ENCODE assay signal across 16 cellular contexts in genomic region chr15:50378776-50379175, GRCh38. TPM values are rescaled to one million over a fixed set of nuclear protein-coding genes. Genes with fewer than 3 reads are reported as not detected.
A peak's percentile ranks its signal among the peaks of the same experiment; 100 is the strongest.
DNase-seq lines count a peak whose midpoint lies in the region; ATAC-seq, FAIRE-seq and TF ChIP-seq lines count a peak whose summit lies in the region.
"Had no signal": no experiment of that assay in that cellular context is flagged by ENCODE, and none has a peak within 500 bp of the region (broad histone marks: within the 10 kb centered on the region; RNA-seq: fewer than 3 reads in every experiment).

No MANE protein-coding gene starts in this region.

- H3K36me3 ChIP-seq in GM12878 (ENCODE audit: control insufficient read depth in 2 of 2, insufficient read depth in 2 of 2, low read length in 1 of 2) (no peaks in the 10 kb centered on the region), upper lobe of right lung (no peaks in the 10 kb centered on the region)

- BruUV-seq in GM12878 (replicated peaks; lab: Mats Ljungman, UMichigan): no TSS peak

- POLR2A ChIA-PET in GM12878 (lab: Charles Lee): interaction anchor here (0.7 to 2.7 kb wide), 4 partner anchors 10 to 75 kb away, joined by 4 to 9 read pairs (median 4); partner anchors contain the start of genes GABPB1 and USP8
- POLR2A ChIA-PET in T-cell (lab: Charles Lee): no interaction called here

- peaks cover 16% of the 10 kb centered on the region for H3K4me1 Mint-ChIP-seq in activated naive CD4-positive, alpha-beta T cell treated with anti-CD3 and anti-CD28 coated beads for 36 hours (ENCODE audit: low read depth)
- H3K4me1 Mint-ChIP-seq in activated T-helper 1 cell treated with anti-CD3 and anti-CD28 coated beads, Interleukin-12 subunit alpha, Interleukin-12 subunit beta, Interleukin-2, Interleukin-4 antibody, amounts not matched to agents 30 ng/mL and 10 ng/mL and 1 ng/mL, durations not matched to agents 14 hours and 24 hours and 36 hours (ENCODE audit: low read depth): peaks cover 18% of the 10 kb centered on the region
- H3K4me1 Mint-ChIP-seq in T-cell: peaks cover 0 to 8% (median 2%) of the 10 kb centered on the region in 3 donors

- H3K27ac Mint-ChIP-seq in activated naive CD4-positive, alpha-beta T cell treated with anti-CD3 and anti-CD28 coated beads, Interleukin-2, amount 50 U/mL, for 72 hours: peak overlapping the region; percentile 59 to 82
- no peak overlapping the region for H3K27ac Mint-ChIP-seq in activated naive CD4-positive, alpha-beta T cell treated with anti-CD3 and anti-CD28 coated beads for 36 hours
- peak overlapping the region; percentile 92 for H3K27ac Mint-ChIP-seq in activated T-helper 1 cell treated with anti-CD3 and anti-CD28 coated beads, Interleukin-12 subunit alpha, Interleukin-12 subunit beta, Interleukin-2, Interleukin-4 antibody, amounts not matched to agents 30 ng/mL and 10 ng/mL and 1 ng/mL, durations not matched to agents 14 hours and 24 hours and 36 hours
- no peak overlapping the region for H3K27ac Mint-ChIP-seq in T-cell
- H3K27ac Mint-ChIP-seq: CD8-positive, alpha-beta T cell; H9 had no signal

- no peak for TF ChIP-seq POLR2A in GM12878 (IDR thresholded peaks at IDR 0.05; ENCODE audit: low read depth, low read length)

- peak overlapping the region; percentile 88 for H3K4me2 ChIP-seq in GM12878 (ENCODE audit: control insufficient read depth, insufficient read depth)
- H3K4me2 ChIP-seq: PC-9 had no signal

- TF ChIP-seq RAD21 in GM12878 (IDR thresholded peaks at IDR 0.05; ENCODE audit: insufficient read depth, low read depth, low read length): no peak

- RAD21 ChIA-PET in GM12878 (lab: Charles Lee; ENCODE audit: unreplicated experiment): interaction anchor here (1.8 to 2.2 kb wide), 3 partner anchors 12 to 26 kb away, joined by 6 to 9 read pairs (median 7); no protein-coding TSS in a partner anchor

- WGBS in GM12878 (ENCODE audit: insufficient coverage, insufficient replicate concordance, low lambda C conversion rate, missing lambda C conversion rate): 100% methylated on average over 1 of the region's 1 CpG

- peaks cover 3% of the 10 kb centered on the region for H3K27me3 Mint-ChIP-seq in activated naive CD4-positive, alpha-beta T cell treated with anti-CD3 and anti-CD28 coated beads for 36 hours (ENCODE audit: low read depth)
- no peaks in the 10 kb centered on the region for H3K27me3 Mint-ChIP-seq in activated T-helper 1 cell treated with anti-CD3 and anti-CD28 coated beads, Interleukin-12 subunit alpha, Interleukin-12 subunit beta, Interleukin-2, Interleukin-4 antibody, amounts not matched to agents 30 ng/mL and 10 ng/mL and 1 ng/mL, durations not matched to agents 14 hours and 24 hours and 36 hours (ENCODE audit: insufficient read depth)
- no peaks in the 10 kb centered on the region for H3K27me3 Mint-ChIP-seq in T-cell

- no peaks in the 10 kb centered on the region for H3K36me3 Mint-ChIP-seq in activated naive CD4-positive, alpha-beta T cell treated with anti-CD3 and anti-CD28 coated beads, Interleukin-2, amount 50 U/mL, for 72 hours
- no peaks in the 10 kb centered on the region for H3K36me3 Mint-ChIP-seq in activated naive CD4-positive, alpha-beta T cell treated with anti-CD3 and anti-CD28 coated beads for 36 hours (ENCODE audit: low read depth)
- H3K36me3 Mint-ChIP-seq in activated T-helper 1 cell treated with anti-CD3 and anti-CD28 coated beads, Interleukin-12 subunit alpha, Interleukin-12 subunit beta, Interleukin-2, Interleukin-4 antibody, amounts not matched to agents 30 ng/mL and 10 ng/mL and 1 ng/mL, durations not matched to agents 14 hours and 24 hours and 36 hours (ENCODE audit: low read depth): peaks cover 2% of the 10 kb centered on the region
- no peaks in the 10 kb centered on the region for H3K36me3 Mint-ChIP-seq in T-cell
- H3K36me3 Mint-ChIP-seq: CD8-positive, alpha-beta T cell had no signal

- no peaks in the 10 kb centered on the region for H3K79me2 ChIP-seq in GM12878 (ENCODE audit: control insufficient read depth, insufficient read depth, low read length)

- CTCF ChIA-PET in activated naive CD4-positive, alpha-beta T cell treated with anti-CD3 and anti-CD28 coated beads for 36 hours (lab: Charles Lee): interaction anchor here (0.6 kb wide), 1 partner anchor 22 kb away, joined by 3 read pairs; no protein-coding TSS in a partner anchor
- CTCF ChIA-PET in GM12878 (lab: Yijun Ruan, JAX) (interaction anchor here (1.1 to 2.2 kb wide), 4 partner anchors 12 to 26 kb away, joined by 3 to 6 read pairs (median 4); partner anchors contain the start of gene GABPB1), T-cell (lab: Charles Lee) (interaction anchor here in 1 of 2 donors (0.6 kb wide), 1 partner anchor 80 kb away, joined by 6 read pairs; no protein-coding TSS in a partner anchor)

- intact Hi-C loops in activated naive CD4-positive, alpha-beta T cell treated with anti-CD3 and anti-CD28 coated beads for 36 hours (cut with micrococcal nuclease): no loop called here
- intact Hi-C loops in activated T-helper 1 cell treated with anti-CD3 and anti-CD28 coated beads, Interleukin-12 subunit alpha, Interleukin-12 subunit beta, Interleukin-2, Interleukin-4 antibody, amounts not matched to agents 30 ng/mL and 10 ng/mL and 1 ng/mL, durations not matched to agents 14 hours and 24 hours and 36 hours (cut with micrococcal nuclease): loop anchor here (1.0 to 5.0 kb wide), 10 partner anchors 21 to 528 kb away; partner anchors contain the start of gene USP8
- intact Hi-C loops in GM12878 (cut with micrococcal nuclease; ENCODE audit: unreplicated experiment) (loop anchor here (2.0 to 5.0 kb wide), 2 partner anchors 20 to 44 kb away; partner anchors contain the start of gene USP8), upper lobe of right lung (cut with DNase I) (no loop called here)

- H3K9me3 Mint-ChIP-seq in activated naive CD4-positive, alpha-beta T cell treated with anti-CD3 and anti-CD28 coated beads, Interleukin-2, amount 50 U/mL, for 72 hours: no peaks in the 10 kb centered on the region
- H3K9me3 Mint-ChIP-seq in activated naive CD4-positive, alpha-beta T cell treated with anti-CD3 and anti-CD28 coated beads for 36 hours: no peaks in the 10 kb centered on the region
- H3K9me3 Mint-ChIP-seq in activated T-helper 1 cell treated with anti-CD3 and anti-CD28 coated beads, Interleukin-12 subunit alpha, Interleukin-12 subunit beta, Interleukin-2, Interleukin-4 antibody, amounts not matched to agents 30 ng/mL and 10 ng/mL and 1 ng/mL, durations not matched to agents 14 hours and 24 hours and 36 hours: no peaks in the 10 kb centered on the region
- no peaks in the 10 kb centered on the region for H3K9me3 Mint-ChIP-seq in T-cell
- H3K9me3 Mint-ChIP-seq: CD8-positive, alpha-beta T cell; H9 had no signal

- no peak for ATAC-seq in activated naive CD4-positive, alpha-beta T cell treated with anti-CD3 and anti-CD28 coated beads, Interleukin-2, amount 50 U/mL, for 72 hours
- peak; percentile 7; the same call in 2 of the 3 replicates for ATAC-seq in GM12878
- peak; percentile 70 for ATAC-seq in upper lobe of right lung
- no peak for ATAC-seq in GM19351 (IDR thresholded peaks at IDR 0.05; ENCODE audit: unreplicated experiment)
- no peak for ATAC-seq in T-cell (replicated peaks in 1 of 4)
- ATAC-seq: CD8-positive, alpha-beta T cell had no signal

- in situ Hi-C loops in GM12878 (cut with MboI): no loop called here

- no peak overlapping the region for H3K4me3 Mint-ChIP-seq in activated naive CD4-positive, alpha-beta T cell treated with anti-CD3 and anti-CD28 coated beads for 36 hours
- peak overlapping the region; percentile 44 for H3K4me3 Mint-ChIP-seq in activated T-helper 1 cell treated with anti-CD3 and anti-CD28 coated beads, Interleukin-12 subunit alpha, Interleukin-12 subunit beta, Interleukin-2, Interleukin-4 antibody, amounts not matched to agents 30 ng/mL and 10 ng/mL and 1 ng/mL, durations not matched to agents 14 hours and 24 hours and 36 hours
- no peak overlapping the region for H3K4me3 Mint-ChIP-seq in T-cell
- H3K4me3 Mint-ChIP-seq: CD8-positive, alpha-beta T cell; H9 had no signal

- TF ChIP-seq CTCF in GM12878 (IDR thresholded peaks at IDR 0.05 in 2 of 3, conservative IDR thresholded peaks at IDR 0.05 in 1 of 3; ENCODE audit: control insufficient read depth in 2 of 3, extremely low read depth in 1 of 3, insufficient read depth in 1 of 3, low read depth in 3 of 3, low read length in 3 of 3): no peak
- TF ChIP-seq CTCF in upper lobe of right lung (IDR thresholded peaks at IDR 0.05): no peak

- H4K20me1 ChIP-seq in GM12878 (ENCODE audit: control insufficient read depth, insufficient read depth): no peaks in the 10 kb centered on the region

- H3K9ac ChIP-seq in GM12878 (ENCODE audit: control insufficient read depth, insufficient read depth, low read length): peak overlapping the region; percentile 13; the same call in 1 of the 2 replicates

- H3K27ac ChIP-seq in GM12878 (ENCODE audit: control insufficient read depth, insufficient read depth): peak overlapping the region; percentile 78; the same call in 1 of the 2 replicates
- no peak overlapping the region for H3K27ac ChIP-seq in upper lobe of right lung
- H3K27ac ChIP-seq: PC-9 had no signal

- FAIRE-seq in GM12878 (lab: Jason Lieb, UNC): no peak
- FAIRE-seq: D721Med had no signal

- H2AFZ ChIP-seq in GM12878 (ENCODE audit: control insufficient read depth, low read depth, low read length): no peak overlapping the region
- H2AFZ ChIP-seq: PC-9 had no signal

- H3K9me3 ChIP-seq in GM12878 (replicated peaks; ENCODE audit: control insufficient read depth, insufficient read depth, low read length) (no peaks in the 10 kb centered on the region), upper lobe of right lung (no peaks in the 10 kb centered on the region)

- no peak for DNase-seq in activated naive CD4-positive, alpha-beta T cell treated with anti-CD3 and anti-CD28 coated beads, Interleukin-2, amount 50 U/mL, for 72 hours (ENCODE audit: low spot score in 2 of 2)
- DNase-seq in activated naive CD4-positive, alpha-beta T cell treated with anti-CD3 and anti-CD28 coated beads for 36 hours: no peak
- no peak for DNase-seq in activated T-helper 1 cell treated with anti-CD3 and anti-CD28 coated beads, Interleukin-12 subunit alpha, Interleukin-12 subunit beta, Interleukin-2, Interleukin-4 antibody, amounts not matched to agents 30 ng/mL and 10 ng/mL and 1 ng/mL, durations not matched to agents 14 hours and 24 hours and 36 hours (ENCODE audit: low spot score)
- DNase-seq in GM12878 (ENCODE audit: low read depth, low spot score) (no peak), upper lobe of right lung (no peak), T-cell (no peak)
- DNase-seq: CD8-positive, alpha-beta T cell; DND-41; GDM1; H9; KG1; NCI-H1092; NCI-H187; PC-9 had no signal

- TF ChIP-seq EP300 in GM12878 (IDR thresholded peaks at IDR 0.05; ENCODE audit: borderline replicate concordance in 1 of 2, control insufficient read depth in 1 of 2, low read depth in 2 of 2, low read length in 2 of 2): no peak

- H3K4me1 ChIP-seq in GM12878 (ENCODE audit: control insufficient read depth, insufficient read depth, low read length) (peaks cover 11% of the 10 kb centered on the region), upper lobe of right lung (no peaks in the 10 kb centered on the region)

- H3K27me3 ChIP-seq in GM12878 (replicated peaks in 1 of 2; ENCODE audit: control insufficient read depth in 2 of 2, insufficient read depth in 2 of 2, low read length in 1 of 2): no peaks in the 10 kb centered on the region
- no peaks in the 10 kb centered on the region for H3K27me3 ChIP-seq in upper lobe of right lung

- SMC1A ChIA-PET in GM12878 (lab: Charles Lee; ENCODE audit: uncharacterized antibody, unreplicated experiment): interaction anchor here (1.1 to 4.7 kb wide), 5 partner anchors 10 to 46 kb away, joined by 3 to 38 read pairs (median 8); partner anchors contain the start of genes GABPB1 and USP8

- H3K4me3 ChIP-seq in GM12878 (no peak overlapping the region), upper lobe of right lung (no peak overlapping the region)
- H3K4me3 ChIP-seq: PC-9 had no signal

RNA-seq across cellular contexts. Expression of gene GABPB1, which starts 23.8 kb away (rescaled TPM):
- 10 to 100 TPM; 41.1 to 53.8 TPM for total RNA-seq in activated naive CD4-positive, alpha-beta T cell treated with anti-CD3 and anti-CD28 coated beads, Interleukin-2, amount 50 U/mL, for 72 hours
- 10 to 100 TPM; 48.2 to 53.5 TPM for total RNA-seq in activated naive CD4-positive, alpha-beta T cell treated with anti-CD3 and anti-CD28 coated beads for 36 hours
- total RNA-seq in activated T-helper 1 cell treated with anti-CD3 and anti-CD28 coated beads, Interleukin-12 subunit alpha, Interleukin-12 subunit beta, Interleukin-2, Interleukin-4 antibody, amounts not matched to agents 30 ng/mL and 10 ng/mL and 1 ng/mL, durations not matched to agents 14 hours and 24 hours and 36 hours: 80.7 and 81.0 TPM in 2 replicates
- 64.7 and 67.7 TPM in 2 replicates for total RNA-seq in GM12878 (2013; cell fraction: nucleolus; rRNA removed)
- total RNA-seq in GM12878 (2014; rRNA removed): 44.2 and 49.8 TPM in 2 replicates
- total RNA-seq in GM12878 (2014; rRNA removed; fragmentation: Illumina TruSeq; extraction: Trizol): 40.2 and 42.3 TPM in 2 replicates
- 32.4 and 35.9 TPM in 2 replicates for total RNA-seq in GM12878 (2021)
- polyA plus RNA-seq in GM12878 (2011; ENCODE audit: low read depth): 14.6 TPM
- polyA plus RNA-seq in GM12878 (2011; rRNA removed): 48.2 and 56.6 TPM in 2 replicates
- 38.6 and 42.3 TPM in 2 replicates for polyA plus RNA-seq in GM12878 (2011; cell fraction: cytosol; rRNA removed)
- 32.4 and 37.6 TPM in 2 replicates for polyA plus RNA-seq in GM12878 (2011; cell fraction: nucleus; rRNA removed)
- 16.2 and 19.1 TPM in 2 replicates for polyA plus RNA-seq in GM12878 (2012)
- polyA plus RNA-seq in GM12878 (2014; fragmentation: Illumina TruSeq; extraction: Trizol): 37.3 and 45.5 TPM in 2 replicates
- polyA plus RNA-seq in GM12878 (2014; fragmentation: Nextera tagmentation; extraction: Ambion mirVana): 10 to 100 TPM; 13.9 to 18.2 TPM
- polyA plus RNA-seq in GM12878 (2014; rRNA removed): 37.9 and 38.9 TPM in 2 replicates
- 10 to 100 TPM; 40.8 to 41.6 TPM for polyA plus RNA-seq in GM12878 (2016; fragmentation: Nextera tagmentation; extraction: Ambion mirVana)
- polyA minus RNA-seq in GM12878 (2011; rRNA and poly(A)+ RNA removed): 43.0 and 70.3 TPM in 2 replicates
- polyA minus RNA-seq in GM12878 (2011; cell fraction: cytosol; rRNA and poly(A)+ RNA removed): 17.0 and 22.8 TPM in 2 replicates
- 17.2 and 20.6 TPM in 2 replicates for polyA minus RNA-seq in GM12878 (2011; cell fraction: nucleus; rRNA and poly(A)+ RNA removed)
- 21.2 TPM for total RNA-seq in upper lobe of right lung
- total RNA-seq in T-cell: 10 to 100 TPM; 15.4 to 21.6 (median 19.5) TPM

RNA-seq across cellular contexts. Expression of gene USP8, which starts 45.4 kb away (rescaled TPM):
- total RNA-seq in activated naive CD4-positive, alpha-beta T cell treated with anti-CD3 and anti-CD28 coated beads, Interleukin-2, amount 50 U/mL, for 72 hours: 10 to 100 TPM; 58.6 to 59.6 TPM
- total RNA-seq in activated naive CD4-positive, alpha-beta T cell treated with anti-CD3 and anti-CD28 coated beads for 36 hours: 10 to 100 TPM; 31.6 TPM
- total RNA-seq in activated T-helper 1 cell treated with anti-CD3 and anti-CD28 coated beads, Interleukin-12 subunit alpha, Interleukin-12 subunit beta, Interleukin-2, Interleukin-4 antibody, amounts not matched to agents 30 ng/mL and 10 ng/mL and 1 ng/mL, durations not matched to agents 14 hours and 24 hours and 36 hours: 66.2 and 66.3 TPM in 2 replicates
- total RNA-seq in GM12878 (2013; cell fraction: nucleolus; rRNA removed): 108 and 116 TPM in 2 replicates
- total RNA-seq in GM12878 (2014; rRNA removed) (27.6 and 32.3 TPM in 2 replicates), GM12878 (2014; rRNA removed; fragmentation: Illumina TruSeq; extraction: Trizol) (36.8 and 44.6 TPM in 2 replicates), GM12878 (2021) (34.8 and 42.3 TPM in 2 replicates), upper lobe of right lung (65.1 TPM), T-cell (10 to 100 TPM; 45.0 to 56.0 (median 52.7) TPM)
- 14.8 TPM for polyA plus RNA-seq in GM12878 (2011; ENCODE audit: low read depth)
- polyA plus RNA-seq in GM12878 (2011; rRNA removed) (51.7 and 71.6 TPM in 2 replicates), GM12878 (2014; fragmentation: Illumina TruSeq; extraction: Trizol) (39.7 and 43.3 TPM in 2 replicates), GM12878 (2014; fragmentation: Nextera tagmentation; extraction: Ambion mirVana) (10 to 100 TPM; 25.2 to 30.2 TPM), GM12878 (2014; rRNA removed) (27.5 and 28.7 TPM in 2 replicates), GM12878 (2016; fragmentation: Nextera tagmentation; extraction: Ambion mirVana) (10 to 100 TPM; 35.5 to 42.3 TPM)
- polyA plus RNA-seq in GM12878 (2011; cell fraction: cytosol; rRNA removed): 16.9 and 17.5 TPM in 2 replicates
- 29.5 and 36.4 TPM in 2 replicates for polyA plus RNA-seq in GM12878 (2011; cell fraction: nucleus; rRNA removed)
- polyA plus RNA-seq in GM12878 (2012): 20.6 and 26.6 TPM in 2 replicates
- 39.4 and 50.5 TPM in 2 replicates for polyA minus RNA-seq in GM12878 (2011; rRNA and poly(A)+ RNA removed)
- 15.6 and 20.5 TPM in 2 replicates for polyA minus RNA-seq in GM12878 (2011; cell fraction: cytosol; rRNA and poly(A)+ RNA removed)
- 41.2 and 67.5 TPM in 2 replicates for polyA minus RNA-seq in GM12878 (2011; cell fraction: nucleus; rRNA and poly(A)+ RNA removed)

Comparison
In these comparisons a context has a peak if more than half of its experiments do, and no peak if none do; other contexts are left out.
1. H3K27ac Mint-ChIP-seq: peak in activated naive CD4-positive, alpha-beta T cell treated with anti-CD3 and anti-CD28 coated beads, Interleukin-2, amount 50 U/mL, for 72 hours (2 of 2) and activated T-helper 1 cell treated with anti-CD3 and anti-CD28 coated beads, Interleukin-12 subunit alpha, Interleukin-12 subunit beta, Interleukin-2, Interleukin-4 antibody, amounts not matched to agents 30 ng/mL and 10 ng/mL and 1 ng/mL, durations not matched to agents 14 hours and 24 hours and 36 hours (single experiment); none in activated naive CD4-positive, alpha-beta T cell treated with anti-CD3 and anti-CD28 coated beads for 36 hours (single experiment) and T-cell (0 of 2).
2. ATAC-seq: peak in GM12878 (single experiment) and upper lobe of right lung (single experiment); none in activated naive CD4-positive, alpha-beta T cell treated with anti-CD3 and anti-CD28 coated beads, Interleukin-2, amount 50 U/mL, for 72 hours (0 of 2), GM19351 (single experiment) and T-cell (0 of 4).
3. intact Hi-C loops: an anchor here in activated T-helper 1 cell treated with anti-CD3 and anti-CD28 coated beads, Interleukin-12 subunit alpha, Interleukin-12 subunit beta, Interleukin-2, Interleukin-4 antibody, amounts not matched to agents 30 ng/mL and 10 ng/mL and 1 ng/mL, durations not matched to agents 14 hours and 24 hours and 36 hours (1.0 to 5.0 kb wide) and GM12878 (2.0 to 5.0 kb wide); none called in activated naive CD4-positive, alpha-beta T cell treated with anti-CD3 and anti-CD28 coated beads for 36 hours and upper lobe of right lung.